ENCODE assay signal across 8 cellular contexts in the genomic region with DNA sequence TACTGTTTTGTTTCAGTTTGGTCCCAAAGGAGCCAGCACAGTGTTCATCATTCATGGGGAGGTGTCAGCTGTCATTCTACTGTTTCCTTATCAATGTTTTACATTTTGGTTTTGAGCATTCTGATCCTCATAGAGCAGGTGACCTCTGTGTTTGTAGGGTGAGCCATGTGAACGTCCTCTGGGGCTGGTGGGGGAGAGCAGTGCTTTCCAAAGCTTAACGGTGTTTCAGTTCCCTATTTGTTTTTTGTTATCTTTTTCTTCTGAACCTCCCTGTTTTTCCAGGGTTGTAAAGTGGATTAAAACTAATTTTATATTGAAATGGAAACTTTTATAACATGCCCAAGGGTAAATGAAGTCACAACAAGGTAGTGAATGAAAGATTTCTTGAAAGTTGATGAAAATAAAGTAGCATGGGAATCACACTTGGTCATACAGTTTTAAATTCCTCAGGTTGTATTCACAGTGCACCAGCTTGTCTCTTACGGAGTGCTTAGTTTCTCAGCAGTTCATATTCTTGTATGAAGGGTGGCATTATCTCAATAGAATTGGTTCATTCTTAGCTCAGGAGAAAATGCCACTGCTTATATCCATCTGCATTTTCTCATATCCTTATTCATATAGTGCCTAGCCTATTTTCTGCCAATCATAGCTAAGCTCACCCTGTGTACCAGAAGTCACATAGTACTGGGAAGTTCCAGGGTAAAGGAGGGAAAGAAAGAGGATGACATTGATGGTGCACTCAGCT. TPM values are rescaled to one million over a fixed set of nuclear protein-coding genes. Genes with fewer than 3 reads are reported as not detected.
A peak's percentile ranks its signal among the peaks of the same experiment; 100 is the strongest.
DNase-seq lines count a peak whose midpoint lies in the region; ATAC-seq, FAIRE-seq and TF ChIP-seq lines count a peak whose summit lies in the region.

No MANE protein-coding gene starts in this region.

- H3K9me3 ChIP-seq in HepG2 (ENCODE audit: low read length) = no peaks in the 10 kb centered on the region
- H3K9me3 ChIP-seq in adrenal gland (replicated peaks in 1 of 3) = no peaks in the 10 kb centered on the region

- peak overlapping the region in 1 of 3 experiments; percentile 18; a peak in 1 of 6 replicates for H3K4me3 ChIP-seq in HepG2 (replicated peaks in 1 of 3; ENCODE audit: insufficient read depth in 1 of 3, low read depth in 2 of 3, low read length in 3 of 3)
- no peak overlapping the region for H3K4me3 ChIP-seq in adrenal gland

- H3K4me2 ChIP-seq in HepG2 (ENCODE audit: low read depth, low read length) = peak overlapping the region; percentile 58

- ATAC-seq in GM21786 (IDR thresholded peaks at IDR 0.05; ENCODE audit: unreplicated experiment) = peak; percentile 85
- ATAC-seq in HepG2 = peak; percentile 61

- H3K9ac ChIP-seq in HepG2 (ENCODE audit: insufficient read depth, low read depth, low read length) = 0 out of 2 replicates have a peak overlapping the region, but pooled peaks have one; percentile 17

- BruUV-seq in HepG2 (replicated peaks; lab: Mats Ljungman, UMichigan) = no TSS peak

- no peaks in the 10 kb centered on the region for H3K27me3 ChIP-seq in HepG2 (ENCODE audit: control insufficient read depth in 1 of 2, insufficient read depth in 2 of 2, low read length in 2 of 2)
- H3K27me3 ChIP-seq in adrenal gland = no peaks in the 10 kb centered on the region

- WGBS in HepG2 (ENCODE audit: low lambda C conversion rate) = 22% methylated on average over 3 of the region's 3 CpGs
- WGBS in adrenal gland, 4 donors = 50 to 54% (median 52%) methylated on average over 3 of the region's 3 CpGs

- TF ChIP-seq RAD21 in HepG2 (CRISPR knock-in tag; IDR thresholded peaks at IDR 0.05) = no peak

- no peak overlapping the region for H2AFZ ChIP-seq in HepG2 (ENCODE audit: low read length)

- CTCF ChIA-PET in HepG2 (lab: Yijun Ruan, JAX; ENCODE audit: low intra/inter-chr PET ratio, low total read pairs) = no interaction called here

- DNase-seq in ELR (ENCODE audit: low read depth) = peak; percentile 49
- peak; percentile 71 for DNase-seq in NAMALWA (ENCODE audit: low spot score)
- DNase-seq in HepG2 (ENCODE audit: low spot score) = peak; percentile 69
- DNase-seq in adrenal gland = no peak
- DNase-seq in stimulated activated CD8-positive, alpha-beta memory T cell treated with anti-CD3 and anti-CD28 coated beads, Interleukin-4, amount 100 ng/mL, for 48 hours = no peak
- no peak for DNase-seq in SW480 (ENCODE audit: low spot score)
- DNase-seq in HT-29 (ENCODE audit: low spot score) = no peak

- TF ChIP-seq POLR2A in HepG2 (IDR thresholded peaks at IDR 0.05; ENCODE audit: insufficient read depth in 1 of 2, low read depth in 2 of 2, low read length in 2 of 2) = no peak
- no peak for TF ChIP-seq POLR2A in adrenal gland (IDR thresholded peaks at IDR 0.05)

- peaks cover 73% of the 10 kb centered on the region for H4K20me1 ChIP-seq in HepG2 (ENCODE audit: insufficient read depth, low read length)

- H3K36me3 ChIP-seq in HepG2 (replicated peaks in 1 of 2; ENCODE audit: control insufficient read depth in 1 of 2, insufficient read depth in 2 of 2, low read length in 2 of 2) = peaks cover 0 to 6% of the 10 kb centered on the region in 2 experiments; a peak in 1 of 5 replicates
- H3K36me3 ChIP-seq in adrenal gland (replicated peaks in 1 of 2) = no peaks in the 10 kb centered on the region

- TF ChIP-seq EP300 in HepG2 (IDR thresholded peaks at IDR 0.05; ENCODE audit: low read depth in 2 of 2, low read length in 2 of 2) = peak in 1 of 2 experiments; percentile 79; a peak in 2 of 4 replicates
- TF ChIP-seq EP300 in HepG2 (CRISPR knock-in tag; IDR thresholded peaks at IDR 0.05; ENCODE audit: borderline replicate concordance) = no peak

- H3K27ac ChIP-seq in HepG2 (ENCODE audit: extremely low read length, insufficient read depth, low read length) = peak overlapping the region; percentile 30
- no peak overlapping the region for H3K27ac ChIP-seq in adrenal gland

- POLR2A ChIA-PET in HepG2 (lab: Yijun Ruan, JAX) = interaction anchor here (1.0 to 2.1 kb wide), 6 partner anchors 12 to 55 kb away, joined by 3 to 11 read pairs (median 4); partner anchors contain the start of gene MAP4K4

- H3K4me1 ChIP-seq in HepG2 (ENCODE audit: insufficient read depth, low read length) = peaks cover 81% of the 10 kb centered on the region
- peaks cover 7 to 40% of the 10 kb centered on the region in 2 donors for H3K4me1 ChIP-seq in adrenal gland (replicated peaks in 1 of 2)

- no peak for TF ChIP-seq CTCF in HepG2 (CRISPR knock-in tag; IDR thresholded peaks at IDR 0.05)
- no peak for TF ChIP-seq CTCF in adrenal gland (IDR thresholded peaks at IDR 0.05)

- no peak for FAIRE-seq in HepG2 (lab: Jason Lieb, UNC)

- peaks cover 80% of the 10 kb centered on the region for H3K79me2 ChIP-seq in HepG2 (ENCODE audit: insufficient read depth, low read length)

- in situ Hi-C loops in HepG2 (cut with HindIII; ENCODE audit: extremely low pct_ligation_motif_present, low pct_unique_long_range_greater_than_20kb) = no loop called here

- intact Hi-C loops in HepG2 (cut with micrococcal nuclease; ENCODE audit: unreplicated experiment) = no loop called here
- intact Hi-C loops in adrenal gland (cut with DNase I) = no loop called here

TF ChIP-seq in HepG2, 621 proteins besides CTCF, POLR2A, EP300 and RAD21 (continues in another document):
- TF ChIP-seq ZNF776 (CRISPR knock-in tag; IDR thresholded peaks at IDR 0.05) = no peak
- TF ChIP-seq MIER3 (CRISPR knock-in tag; IDR thresholded peaks at IDR 0.05; ENCODE audit: borderline replicate concordance) = peak; percentile 36; the same call in 1 of the 2 replicates
- TF ChIP-seq SIN3B (IDR thresholded peaks at IDR 0.05; ENCODE audit: low read length) = no peak
- TF ChIP-seq CHD2 (IDR thresholded peaks at IDR 0.05; ENCODE audit: low read depth, low read length) = no peak
- TF ChIP-seq ZSCAN29 (CRISPR knock-in tag; conservative IDR thresholded peaks at IDR 0.05) = peak; percentile 58; the same call in 1 of the 2 replicates
- TF ChIP-seq AGO1 (IDR thresholded peaks at IDR 0.05; ENCODE audit: low read depth, low read length, poor library complexity, severe bottlenecking) = no peak
- no peak for TF ChIP-seq ZNF816 (CRISPR knock-in tag; IDR thresholded peaks at IDR 0.05; ENCODE audit: borderline replicate concordance)
- no peak for TF ChIP-seq ZNF644 (CRISPR knock-in tag; IDR thresholded peaks at IDR 0.05; ENCODE audit: low read depth)
- TF ChIP-seq PBX3 (CRISPR knock-in tag; IDR thresholded peaks at IDR 0.05; ENCODE audit: borderline replicate concordance) = no peak
- peak; percentile 74 for TF ChIP-seq NR2F6 (IDR thresholded peaks at IDR 0.05)
- TF ChIP-seq NR2F6 (CRISPR knock-in tag; IDR thresholded peaks at IDR 0.05) = peak; percentile 82
- peak; percentile 70 for TF ChIP-seq FOXA3 (CRISPR knock-in tag; IDR thresholded peaks at IDR 0.05)
- peak; percentile 58; the same call in 1 of the 2 replicates for TF ChIP-seq ARNTL (CRISPR knock-in tag; IDR thresholded peaks at IDR 0.05)
- TF ChIP-seq, protein P1, sequence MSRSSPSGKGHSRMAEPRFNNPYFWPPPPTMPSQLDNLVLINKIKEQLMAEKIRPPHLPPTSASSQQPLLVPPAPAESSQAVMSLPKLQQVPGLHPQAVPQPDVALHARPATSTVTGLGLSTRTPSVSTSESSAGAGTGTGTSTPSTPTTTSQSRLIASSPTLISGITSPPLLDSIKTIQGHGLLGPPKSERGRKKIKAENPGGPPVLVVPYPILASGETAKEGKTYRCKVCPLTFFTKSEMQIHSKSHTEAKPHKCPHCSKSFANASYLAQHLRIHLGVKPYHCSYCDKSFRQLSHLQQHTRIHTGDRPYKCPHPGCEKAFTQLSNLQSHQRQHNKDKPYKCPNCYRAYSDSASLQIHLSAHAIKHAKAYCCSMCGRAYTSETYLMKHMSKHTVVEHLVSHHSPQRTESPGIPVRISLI (CRISPR knock-in tag; IDR thresholded peaks at IDR 0.05; ENCODE audit: borderline replicate concordance) = peak; percentile 42; the same call in 1 of the 2 replicates
- TF ChIP-seq ZNF263 (CRISPR knock-in tag; IDR thresholded peaks at IDR 0.05) = no peak

RNA-seq across cellular contexts. Expression of gene MAP4K4, which starts 54.5 kb away (rescaled TPM):
- total RNA-seq in HepG2 (2016; rRNA removed; fragmentation: Illumina TruSeq; extraction: Trizol) = 264 and 301 TPM in 2 replicates
- 62.1 and 62.9 TPM in 2 replicates for total RNA-seq in HepG2 (2016; cell fraction: cytosol; rRNA removed; fragmentation: Illumina TruSeq; extraction: Trizol; ENCODE audit: low read depth)
- total RNA-seq in HepG2 (2016; cell fraction: insoluble cytoplasmic fraction; rRNA removed; fragmentation: Illumina TruSeq; extraction: Trizol) = 264 and 269 TPM in 2 replicates
- 200 and 238 TPM in 2 replicates for total RNA-seq in HepG2 (2016; cell fraction: membrane; rRNA removed; fragmentation: Illumina TruSeq; extraction: Trizol)
- total RNA-seq in HepG2 (2016; cell fraction: nucleus; rRNA removed; fragmentation: Illumina TruSeq; extraction: Trizol) = 292 and 308 TPM in 2 replicates
- polyA plus RNA-seq in HepG2 (2011; rRNA removed) = 101 and 105 TPM in 2 replicates
- 67.0 and 72.8 TPM in 2 replicates for polyA plus RNA-seq in HepG2 (2011; cell fraction: cytosol; rRNA removed)
- 261 and 287 TPM in 2 replicates for polyA plus RNA-seq in HepG2 (2011; cell fraction: nucleus; rRNA removed)
- polyA plus RNA-seq in HepG2 (2012) = 138 and 155 TPM in 2 replicates
- 48.8 and 52.9 TPM in 2 replicates for polyA plus RNA-seq in HepG2 (2016; cell fraction: cytosol; fragmentation: Illumina TruSeq; extraction: Trizol; ENCODE audit: low read depth)
- polyA plus RNA-seq in HepG2 (2016; cell fraction: insoluble cytoplasmic fraction; fragmentation: Illumina TruSeq; extraction: Trizol; ENCODE audit: low read depth) = 269 and 298 TPM in 2 replicates
- polyA plus RNA-seq in HepG2 (2016; cell fraction: membrane; fragmentation: Illumina TruSeq; extraction: Trizol; ENCODE audit: low read depth) = 137 and 163 TPM in 2 replicates
- polyA plus RNA-seq in HepG2 (2016; cell fraction: nucleus; fragmentation: Illumina TruSeq; extraction: Trizol; ENCODE audit: insufficient read depth, low read depth) = 298 and 312 TPM in 2 replicates
- 84.0 and 279 TPM in 2 replicates for polyA minus RNA-seq in HepG2 (2011; rRNA and poly(A)+ RNA removed; ENCODE audit: low replicate concordance)
- polyA minus RNA-seq in HepG2 (2011; cell fraction: cytosol; rRNA and poly(A)+ RNA removed) = 99.4 and 99.7 TPM in 2 replicates
- polyA minus RNA-seq in HepG2 (2011; cell fraction: nucleus; rRNA and poly(A)+ RNA removed) = 680 and 703 TPM in 2 replicates
- 10 to 100 TPM; 11.6 to 29.4 (median 22.9) TPM for total RNA-seq in adrenal gland
- 10 to 100 TPM in 2 of 3 donors, 1 to 10 TPM in 1; 8.7 to 17.1 (median 15.9) TPM for polyA plus RNA-seq in adrenal gland
- total RNA-seq in HT-29 (2014; rRNA removed; shearing (Covaris generic)) = 7.6 and 9.2 TPM in 2 replicates

Comparison
In these comparisons a context has a peak if more than half of its experiments do, and no peak if none do; other contexts are left out.
1. DNase-seq: peak in ELR (single experiment), NAMALWA (single experiment) and HepG2 (single experiment); none in adrenal gland (0 of 7), stimulated activated CD8-positive, alpha-beta memory T cell treated with anti-CD3 and anti-CD28 coated beads, Interleukin-4, amount 100 ng/mL, for 48 hours (single experiment), SW480 (single experiment) and HT-29 (single experiment).